Comparison of ENCODE assay signal across 8 cellular contexts in genomic region chr12:4107436-4107878, GRCh38.
DNase-seq lines count a peak whose midpoint lies in the region; ATAC-seq, FAIRE-seq and TF ChIP-seq lines count a peak whose summit lies in the region.

No MANE protein-coding gene starts in this region.

- CTCF ChIA-PET in Panc1 (lab: Charles Lee), result interaction anchor here (0.6 to 1.0 kb wide), 2 partner anchors 169 to 1795 kb away, joined by 3 to 4 read pairs; no protein-coding TSS in a partner anchor

- H3K27ac ChIP-seq in Panc1 (ENCODE audit: low read length), result no peak overlapping the region
- no peak overlapping the region for H3K27ac ChIP-seq in smooth muscle cell (ENCODE audit: low read depth)

- H3K9me3 ChIP-seq in Panc1 (ENCODE audit: control insufficient read depth, insufficient read depth, low read depth, low read length), result no peaks in the 10 kb centered on the region
- H3K9me3 ChIP-seq in smooth muscle cell (replicated peaks; ENCODE audit: low read depth), result no peaks in the 10 kb centered on the region

- in situ Hi-C loops in Panc1 (cut with HindIII; ENCODE audit: low pct_unique_long_range_greater_than_20kb, low sequenced_read_pairs), result no loop called here

- peak overlapping the region; percentile 7 to 85 (median 58) for H3K27ac Mint-ChIP-seq in CD14-positive monocyte
- H3K27ac Mint-ChIP-seq in activated T-helper 17 cell treated with anti-CD3 and anti-CD28 coated beads, Interleukin-2, amount 50 U/mL, for 72 hours, result peak overlapping the region; percentile 58

- H4K20me1 ChIP-seq in smooth muscle cell (ENCODE audit: low read depth), result no peaks in the 10 kb centered on the region

- WGBS in smooth muscle cell (ENCODE audit: low lambda C conversion rate), result 32% methylated on average over 6 of the region's 6 CpGs

- H3K27me3 Mint-ChIP-seq in CD14-positive monocyte (ENCODE audit: low read depth in 3 of 3), result peaks cover 5 to 21% (median 12%) of the 10 kb centered on the region in 3 donors
- H3K27me3 Mint-ChIP-seq in activated T-helper 17 cell treated with anti-CD3 and anti-CD28 coated beads, Interleukin-2, amount 50 U/mL, for 72 hours, result no peaks in the 10 kb centered on the region

- no peak overlapping the region for H3K4me2 ChIP-seq in smooth muscle cell

- H3K4me1 ChIP-seq in Panc1 (ENCODE audit: control insufficient read depth, insufficient read depth, low read length) (no peaks in the 10 kb centered on the region), smooth muscle cell (ENCODE audit: low read depth) (no peaks in the 10 kb centered on the region)

- TF ChIP-seq CTCF in CD14-positive monocyte (IDR thresholded peaks at IDR 0.05) (peak; percentile 83), Panc1 (IDR thresholded peaks at IDR 0.05) (peak; percentile 59), smooth muscle cell (IDR thresholded peaks at IDR 0.05; ENCODE audit: borderline replicate concordance, insufficient read depth, poor library complexity, severe bottlenecking) (peak; percentile 73)

- H3K9ac ChIP-seq in smooth muscle cell (ENCODE audit: low read depth), result no peak overlapping the region

- peak; percentile 68 for DNase-seq in CD14-positive monocyte (ENCODE audit: low spot score)
- DNase-seq in GM19239 (ENCODE audit: insufficient read length, low spot score), result peak; percentile 64
- peak; percentile 12 for DNase-seq in Panc1 (ENCODE audit: low read depth, low spot score)
- peak; percentile 31 for DNase-seq in glomerular endothelial cell (ENCODE audit: extremely low read depth, low read depth, low spot score)
- DNase-seq in smooth muscle cell (lab: John Stamatoyannopoulos, UW; ENCODE audit: unreplicated experiment), result no peak
- no peak for DNase-seq in OCI-M2 (lab: John Stamatoyannopoulos, UW; ENCODE audit: unreplicated experiment)

- no peaks in the 10 kb centered on the region for H3K79me2 ChIP-seq in smooth muscle cell (ENCODE audit: low read depth)

- intact Hi-C loops in CD14-positive monocyte (cut with micrococcal nuclease), result loop anchor here (5.0 kb wide), 2 partner anchors 40 to 170 kb away; no protein-coding TSS in a partner anchor
- intact Hi-C loops in Panc1 (cut with micrococcal nuclease; ENCODE audit: unreplicated experiment), result loop anchor here (10.0 kb wide), 1 partner anchor 167 kb away; the partner anchor contains the start of gene CCND2

- no TSS peak for BruUV-seq in Panc1 (replicated peaks; lab: Mats Ljungman, UMichigan)

- H3K4me1 Mint-ChIP-seq in CD14-positive monocyte, result peaks cover 33% of the 10 kb centered on the region
- peaks cover 29% of the 10 kb centered on the region for H3K4me1 Mint-ChIP-seq in activated T-helper 17 cell treated with anti-CD3 and anti-CD28 coated beads, Interleukin-2, amount 50 U/mL, for 72 hours

- H3K4me3 ChIP-seq in Panc1 (ENCODE audit: low read depth in 2 of 2, low read length in 2 of 2) (no peak overlapping the region), smooth muscle cell (no peak overlapping the region)

- H3K36me3 Mint-ChIP-seq in CD14-positive monocyte, result no peaks in the 10 kb centered on the region
- peaks cover 4% of the 10 kb centered on the region for H3K36me3 Mint-ChIP-seq in activated T-helper 17 cell treated with anti-CD3 and anti-CD28 coated beads, Interleukin-2, amount 50 U/mL, for 72 hours (ENCODE audit: low read depth)

- peaks cover 0 to 2% (median 0%) of the 10 kb centered on the region in 7 donors for H3K9me3 Mint-ChIP-seq in CD14-positive monocyte
- no peaks in the 10 kb centered on the region for H3K9me3 Mint-ChIP-seq in activated T-helper 17 cell treated with anti-CD3 and anti-CD28 coated beads, Interleukin-2, amount 50 U/mL, for 72 hours

- peak; percentile 96 for FAIRE-seq in GM19239 (lab: Jason Lieb, UNC)

- no peaks in the 10 kb centered on the region for H3K36me3 ChIP-seq in Panc1 (ENCODE audit: control insufficient read depth, insufficient read depth, low read length)
- no peaks in the 10 kb centered on the region for H3K36me3 ChIP-seq in smooth muscle cell (ENCODE audit: low read depth)

- peak overlapping the region; percentile 72 to 83 for H3K4me3 Mint-ChIP-seq in CD14-positive monocyte
- H3K4me3 Mint-ChIP-seq in activated T-helper 17 cell treated with anti-CD3 and anti-CD28 coated beads, Interleukin-2, amount 50 U/mL, for 72 hours, result peak overlapping the region; percentile 66

- H3K27me3 ChIP-seq in Panc1 (ENCODE audit: control insufficient read depth, insufficient read depth, low read length) (no peaks in the 10 kb centered on the region; the same call in 1 of the 2 replicates), smooth muscle cell (ENCODE audit: low read depth) (no peaks in the 10 kb centered on the region)

- POLR2A ChIA-PET in Panc1 (lab: Charles Lee), result no interaction called here

- H3F3A ChIP-seq in smooth muscle cell (ENCODE audit: low read depth), result no peaks in the 10 kb centered on the region

- ATAC-seq in HG03159 (IDR thresholded peaks at IDR 0.05; ENCODE audit: unreplicated experiment), result peak; percentile 87
- ATAC-seq in Panc1, result peak; percentile 60; the same call in 1 of the 2 replicates
- ATAC-seq in activated T-helper 17 cell treated with anti-CD3 and anti-CD28 coated beads, Interleukin-2, amount 50 U/mL, for 72 hours (replicated peaks), result peak; percentile 85

- H2AFZ ChIP-seq in smooth muscle cell (ENCODE audit: low read depth), result peak overlapping the region; percentile 57

Comparison
In these comparisons a context has a peak if more than half of its experiments do, and no peak if none do; other contexts are left out.
1. DNase-seq: peak in CD14-positive monocyte (single experiment), GM19239 (single experiment), Panc1 (single experiment) and glomerular endothelial cell (single experiment); none in smooth muscle cell (single experiment) and OCI-M2 (single experiment).
2. Peak in every context shown above with its lines, with median percentiles within 50 percentile points of each other: CTCF ChIP-seq and ATAC-seq.